27 cellular contexts compared by ENCODE assay signal in genomic region chr4:123435246-123436113, GRCh38.
"Had no signal": no experiment of that assay in that cellular context is flagged by ENCODE, and none has a peak within 500 bp of the region (broad histone marks: within the 10 kb centered on the region; RNA-seq: fewer than 3 reads in every experiment).

No MANE protein-coding gene starts in this region.

- H3K36me3 ChIP-seq: esophagus squamous epithelium, lower lobe of right lung, neutrophil, pancreas, tibial artery had no signal

- DNase-seq: cortex of kidney; effector memory CD8-positive, alpha-beta T cell; erythroblast; esophagus squamous epithelium; foreskin melanocyte; glutamatergic neuron; hypothalamus; immature natural killer cell; islet precursor cell; left ventricle myocardium superior; lower lobe of right lung; natural killer cell; retina; stimulated activated CD4-positive, alpha-beta T cell treated with anti-CD3 and anti-CD28 coated beads, Interleukin-12 subunit alpha, Interleukin-12 subunit beta, amount 100 ng/mL, for 4 hours; stimulated activated CD4-positive, alpha-beta T cell treated with anti-CD3 and anti-CD28 coated beads, Interleukin-1b, Interleukin-23, amount 100 ng/mL, for 48 hours; stimulated activated CD4-positive, alpha-beta T cell treated with anti-CD3 and anti-CD28 coated beads, Interleukin-4, amount 100 ng/mL, for 1 hour; stimulated activated CD8-positive, alpha-beta memory T cell treated with anti-CD3 and anti-CD28 coated beads, Interleukin-4, amount 100 ng/mL, for 48 hours; stimulated activated naive CD4-positive, alpha-beta T cell; substantia nigra; testis; tibial artery had no signal

- FAIRE-seq: endometrium, pancreas, urothelium cell line had no signal

- ATAC-seq: effector memory CD8-positive, alpha-beta T cell; left ventricle myocardium superior; natural killer cell; pancreas; sciatic nerve had no signal

- H3K9me3 ChIP-seq: esophagus squamous epithelium, lower lobe of right lung, neutrophil, pancreas, testis, tibial artery had no signal

- H3K27ac ChIP-seq: esophagus squamous epithelium, lower lobe of right lung, neutrophil, pancreas, testis, tibial artery had no signal

- H3K4me1 ChIP-seq: esophagus squamous epithelium, tibial artery had no signal

- H3K4me3 ChIP-seq: esophagus squamous epithelium, lower lobe of right lung, pancreas, smooth muscle cell, tibial artery had no signal

- H3K27me3 ChIP-seq: esophagus squamous epithelium, neutrophil, pancreas, testis, tibial artery had no signal
